17 cellular contexts compared by ENCODE assay signal in genomic region chr3:189307963-189308362, GRCh38.
DNase-seq lines count a peak whose midpoint lies in the region; ATAC-seq and TF ChIP-seq lines count a peak whose summit lies in the region.
"Had no signal": no experiment of that assay in that cellular context is flagged by ENCODE, and none has a peak within 500 bp of the region (broad histone marks: within the 10 kb centered on the region; RNA-seq: fewer than 3 reads in every experiment).

No MANE protein-coding gene starts in this region.

- no peaks in the 10 kb centered on the region for H3K36me3 ChIP-seq in OCI-LY7 (ENCODE audit: insufficient read depth, low read length)
- H3K36me3 ChIP-seq: BLaER1 treated with 17β-estradiol and CSF1 and Interleukin-3, amounts not matched to agents 10 nM and 100 nM; heart right ventricle; neutrophil had no signal

- no peaks in the 10 kb centered on the region for H4K20me1 ChIP-seq in OCI-LY7 (ENCODE audit: insufficient read depth, low read length)
- H4K20me1 ChIP-seq: BLaER1 treated with 17β-estradiol and CSF1 and Interleukin-3, amounts not matched to agents 10 nM and 100 nM had no signal

- no peaks in the 10 kb centered on the region for H3K79me2 ChIP-seq in OCI-LY7 (ENCODE audit: insufficient read depth, low read depth, low read length)

- H3K9me2 ChIP-seq in OCI-LY7 (ENCODE audit: insufficient read depth, low read length), result no peaks in the 10 kb centered on the region

- no peaks in the 10 kb centered on the region for H3K4me1 ChIP-seq in OCI-LY7 (ENCODE audit: insufficient read depth, low read length, poor library complexity, severe bottlenecking)
- H3K4me1 ChIP-seq: BLaER1 treated with 17β-estradiol and CSF1 and Interleukin-3, amounts not matched to agents 10 nM and 100 nM; heart right ventricle had no signal

- no peak overlapping the region for H2AFZ ChIP-seq in OCI-LY7 (ENCODE audit: low read length)

- CTCF ChIA-PET in OCI-LY7 (lab: Charles Lee; ENCODE audit: unreplicated experiment), result no interaction called here

- H3K4me3 ChIP-seq in GM12864 (ENCODE audit: low read depth, low read length) (peak overlapping the region; percentile 53), OCI-LY7 (ENCODE audit: low read depth, low read length, poor library complexity, severe bottlenecking) (no peak overlapping the region)
- H3K4me3 ChIP-seq: BLaER1 treated with 17β-estradiol and CSF1 and Interleukin-3, amounts not matched to agents 10 nM and 100 nM; heart right ventricle had no signal

- H3K27ac ChIP-seq in VCaP (peak overlapping the region; percentile 99; the same call in 1 of the 2 replicates), OCI-LY7 (ENCODE audit: low read depth, low read length, poor library complexity, severe bottlenecking) (no peak overlapping the region)
- H3K27ac ChIP-seq: BLaER1 treated with 17β-estradiol and CSF1 and Interleukin-3, amounts not matched to agents 10 nM and 100 nM; heart right ventricle; KMS-11; neutrophil had no signal

- no TSS peak for BruUV-seq in OCI-LY7 (replicated peaks; lab: Mats Ljungman, UMichigan)

- no peak overlapping the region for H3K4me2 ChIP-seq in OCI-LY7 (ENCODE audit: low read length)
- H3K4me2 ChIP-seq: BLaER1 treated with 17β-estradiol and CSF1 and Interleukin-3, amounts not matched to agents 10 nM and 100 nM; KMS-11 had no signal

- ATAC-seq in GM18868 (IDR thresholded peaks at IDR 0.05; ENCODE audit: unreplicated experiment) (peak; percentile 58), HG02884 (IDR thresholded peaks at IDR 0.05; ENCODE audit: unreplicated experiment) (peak; percentile 61), GM21367 (IDR thresholded peaks at IDR 0.05; ENCODE audit: unreplicated experiment) (no peak)
- ATAC-seq: heart right ventricle, left ventricle myocardium superior had no signal

- no peak for TF ChIP-seq CTCF in GM12864 (IDR thresholded peaks at IDR 0.05; ENCODE audit: low read depth, low read length, missing control alignments)
- no peak for TF ChIP-seq CTCF in VCaP (conservative IDR thresholded peaks at IDR 0.05)
- TF ChIP-seq CTCF in OCI-LY7 (conservative IDR thresholded peaks at IDR 0.05; ENCODE audit: low read length), result no peak

- DNase-seq in GM12864 (ENCODE audit: low read depth) (peak; percentile 44), DMS79 (lab: John Stamatoyannopoulos, UW) (no peak), COR-L47 (lab: John Stamatoyannopoulos, UW) (no peak), OCI-LY7 (ENCODE audit: low spot score) (no peak)
- DNase-seq: activated CD8-positive, alpha-beta memory T cell treated with anti-CD3 and anti-CD28 coated beads, Interleukin-2, amount 50 U/mL, for 4 hours; GDM1; heart right ventricle; left ventricle myocardium superior; stimulated activated naive CD4-positive, alpha-beta T cell treated with Interleukin-2 at 50 U/mL for 16 hours; T-helper 9 cell had no signal

- H3K9me3 ChIP-seq in OCI-LY7 (ENCODE audit: low read length), result no peaks in the 10 kb centered on the region
- H3K9me3 ChIP-seq: BLaER1 treated with 17β-estradiol and CSF1 and Interleukin-3, amounts not matched to agents 10 nM and 100 nM; heart right ventricle; neutrophil had no signal

- POLR2A ChIA-PET in OCI-LY7 (lab: Charles Lee), result interaction anchor here (0.8 to 2.0 kb wide), 7 partner anchors 9 to 17 kb away, joined by 3 to 6 read pairs (median 3); no protein-coding TSS in a partner anchor

- intact Hi-C loops in OCI-LY7 (cut with micrococcal nuclease; ENCODE audit: unreplicated experiment), result no loop called here
